In genomic region chr20:53918949-53919361, GRCh38 we compare ENCODE assay signal across 13 cellular contexts.
DNase-seq lines count a peak whose midpoint lies in the region; ATAC-seq and TF ChIP-seq lines count a peak whose summit lies in the region.
"Had no signal": no experiment of that assay in that cellular context is flagged by ENCODE, and none has a peak within 500 bp of the region (broad histone marks: within the 10 kb centered on the region; RNA-seq: fewer than 3 reads in every experiment).

No MANE protein-coding gene starts in this region.

- no peaks in the 10 kb centered on the region for H3K9me3 ChIP-seq in A673 (ENCODE audit: low read depth, low read length, poor library complexity, severe bottlenecking)
- H3K9me3 ChIP-seq: body of pancreas, upper lobe of left lung had no signal

- CTCF ChIA-PET in A673 (lab: Charles Lee) = interaction anchor here (1.2 kb wide), 1 partner anchor 21 kb away, joined by 3 read pairs; no protein-coding TSS in a partner anchor

- H3K27me3 Mint-ChIP-seq in HFFc6 (ENCODE audit: insufficient read depth) = peaks cover 6% of the 10 kb centered on the region
- no peaks in the 10 kb centered on the region for H3K27me3 Mint-ChIP-seq in activated T-cell treated with anti-CD3 and anti-CD28 coated beads, Interleukin-2, amount 50 U/mL, for 24 hours
- H3K27me3 Mint-ChIP-seq: T-cell had no signal

- no peak for TF ChIP-seq CTCF in A673 (conservative IDR thresholded peaks at IDR 0.05; ENCODE audit: low read depth, low read length)
- TF ChIP-seq CTCF in HFFc6 (IDR thresholded peaks at IDR 0.05) = no peak

- intact Hi-C loops in A673 (cut with micrococcal nuclease; ENCODE audit: unreplicated experiment) = loop anchor here (5.0 to 10.0 kb wide), 3 partner anchors 52 to 327 kb away; partner anchors contain the start of gene ZNF217

- no peaks in the 10 kb centered on the region for H3K9me3 Mint-ChIP-seq in HFFc6
- H3K9me3 Mint-ChIP-seq in activated T-cell treated with anti-CD3 and anti-CD28 coated beads, Interleukin-2, amount 50 U/mL, for 24 hours = no peaks in the 10 kb centered on the region
- H3K9me3 Mint-ChIP-seq: T-cell had no signal

- no TSS peak for BruUV-seq in A673 (replicated peaks; lab: Mats Ljungman, UMichigan)

- H3K4me1 Mint-ChIP-seq in HFFc6 (ENCODE audit: low read depth) = peaks cover 57% of the 10 kb centered on the region
- H3K4me1 Mint-ChIP-seq in activated T-cell treated with anti-CD3 and anti-CD28 coated beads, Interleukin-2, amount 50 U/mL, for 24 hours (ENCODE audit: low read depth) = peaks cover 42% of the 10 kb centered on the region

- H3K4me3 ChIP-seq in A673 (ENCODE audit: low read depth, low read length, poor library complexity, severe bottlenecking) = no peak overlapping the region
- H3K4me3 ChIP-seq: body of pancreas, upper lobe of left lung had no signal

- peaks cover 71% of the 10 kb centered on the region for H3K4me1 ChIP-seq in A673 (ENCODE audit: insufficient read depth, low read length, poor library complexity, severe bottlenecking)

- DNase-seq in A673 (ENCODE audit: low spot score) = peak; percentile 65
- no peak for DNase-seq in HFFc6
- peak; percentile 54 for DNase-seq in SK-N-DZ (ENCODE audit: low spot score)
- peak; percentile 81 for DNase-seq in islet precursor cell
- DNase-seq in SIG-M5 treated with dmso at 0.1 percent for 504 hours (lab: John Stamatoyannopoulos, UW; ENCODE audit: unreplicated experiment) = no peak
- no peak for DNase-seq in activated T-cell treated with anti-CD3 and anti-CD28 coated beads, Interleukin-2, amount 50 U/mL, for 24 hours
- DNase-seq: activated CD4-positive, alpha-beta T cell treated with anti-CD3 and anti-CD28 coated beads, Interleukin-2, amount 50 U/mL, for 1 hour; body of pancreas; NCI-H1048; upper lobe of left lung had no signal

- H3K36me3 ChIP-seq in A673 (ENCODE audit: insufficient read depth, low read length, poor library complexity, severe bottlenecking) = no peaks in the 10 kb centered on the region
- H3K36me3 ChIP-seq: upper lobe of left lung had no signal

- H3K36me3 Mint-ChIP-seq in HFFc6 (ENCODE audit: low read depth) = no peaks in the 10 kb centered on the region
- no peaks in the 10 kb centered on the region for H3K36me3 Mint-ChIP-seq in activated T-cell treated with anti-CD3 and anti-CD28 coated beads, Interleukin-2, amount 50 U/mL, for 24 hours (ENCODE audit: low read depth)
- H3K36me3 Mint-ChIP-seq: T-cell had no signal

- no peaks in the 10 kb centered on the region for H3K27me3 ChIP-seq in A673 (replicated peaks; ENCODE audit: insufficient read depth, low read depth, low read length, poor library complexity)
- H3K27me3 ChIP-seq: body of pancreas, upper lobe of left lung had no signal

- POLR2A ChIA-PET in A673 (lab: Charles Lee; ENCODE audit: low non-redundant PET) = no interaction called here

- no peak overlapping the region for H3K4me3 Mint-ChIP-seq in HFFc6
- H3K4me3 Mint-ChIP-seq in activated T-cell treated with anti-CD3 and anti-CD28 coated beads, Interleukin-2, amount 50 U/mL, for 24 hours = no peak overlapping the region
- H3K4me3 Mint-ChIP-seq: T-cell had no signal

- H3K27ac Mint-ChIP-seq in HFFc6 = peak overlapping the region; percentile 30; the same call in 1 of the 2 replicates
- H3K27ac Mint-ChIP-seq in activated T-cell treated with anti-CD3 and anti-CD28 coated beads, Interleukin-2, amount 50 U/mL, for 24 hours = no peak overlapping the region
- H3K27ac Mint-ChIP-seq: T-cell had no signal

- no peak overlapping the region for H3K27ac ChIP-seq in A673 (ENCODE audit: low read depth, low read length, poor library complexity, severe bottlenecking)
- H3K27ac ChIP-seq: body of pancreas, upper lobe of left lung had no signal

- ATAC-seq in GM18519 (IDR thresholded peaks at IDR 0.05; ENCODE audit: low FRiP score, unreplicated experiment) (no peak), GM21786 (IDR thresholded peaks at IDR 0.05; ENCODE audit: unreplicated experiment) (no peak)
- ATAC-seq: body of pancreas, T-cell had no signal

Comparison
In these comparisons a context has a peak if more than half of its experiments do, and no peak if none do; other contexts are left out.
1. DNase-seq: peak in A673 (single experiment), SK-N-DZ (single experiment) and islet precursor cell (single experiment); none in HFFc6 (single experiment), SIG-M5 treated with dmso at 0.1 percent for 504 hours (single experiment) and activated T-cell treated with anti-CD3 and anti-CD28 coated beads, Interleukin-2, amount 50 U/mL, for 24 hours (single experiment).